12 cellular contexts compared by ENCODE assay signal in the genomic region with DNA sequence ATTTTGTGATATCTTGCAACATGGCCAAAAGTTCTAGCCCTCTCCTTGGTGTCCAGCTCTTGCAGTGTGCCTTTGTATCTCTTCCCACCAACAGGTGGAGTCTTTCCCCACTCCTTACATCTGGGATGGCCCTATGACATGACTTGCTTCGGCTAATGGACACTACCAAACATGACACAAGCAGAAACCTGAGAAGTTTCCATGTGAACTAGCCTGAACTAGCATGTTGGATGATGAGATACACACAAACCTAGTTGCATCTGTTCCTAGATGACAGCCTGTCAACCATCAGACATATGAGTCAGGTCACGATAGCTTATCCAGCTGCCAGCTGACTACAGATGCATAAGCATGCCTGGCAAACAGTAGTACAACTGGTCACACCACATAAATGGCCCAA.
DNase-seq lines count a peak whose midpoint lies in the region; ATAC-seq and TF ChIP-seq lines count a peak whose summit lies in the region.
"Had no signal": no experiment of that assay in that cellular context is flagged by ENCODE, and none has a peak within 500 bp of the region (broad histone marks: within the 10 kb centered on the region; RNA-seq: fewer than 3 reads in every experiment).

No MANE protein-coding gene starts in this region.

- no peak overlapping the region for H3K4me3 Mint-ChIP-seq in activated naive CD8-positive, alpha-beta T cell treated with anti-CD3 and anti-CD28 coated beads, Interleukin-2, amount 50 U/mL, for 24 hours
- H3K4me3 Mint-ChIP-seq: naive B cell had no signal

- H3K27ac ChIP-seq in HEK293 (ENCODE audit: extremely low read depth, low read depth, low read length) (no peak overlapping the region), VCaP (no peak overlapping the region)

- H3K27ac Mint-ChIP-seq in activated naive CD4-positive, alpha-beta T cell treated with anti-CD3 and anti-CD28 coated beads, Interleukin-2, amount 50 U/mL, for 72 hours: no peak overlapping the region
- no peak overlapping the region for H3K27ac Mint-ChIP-seq in activated naive CD8-positive, alpha-beta T cell treated with anti-CD3 and anti-CD28 coated beads, Interleukin-2, amount 50 U/mL, for 24 hours
- H3K27ac Mint-ChIP-seq: naive B cell had no signal

- H3K9me3 Mint-ChIP-seq in activated naive CD4-positive, alpha-beta T cell treated with anti-CD3 and anti-CD28 coated beads, Interleukin-2, amount 50 U/mL, for 72 hours: no peaks in the 10 kb centered on the region
- no peaks in the 10 kb centered on the region for H3K9me3 Mint-ChIP-seq in activated naive CD8-positive, alpha-beta T cell treated with anti-CD3 and anti-CD28 coated beads, Interleukin-2, amount 50 U/mL, for 24 hours

- no peak overlapping the region for H3K4me3 ChIP-seq in HEK293 (ENCODE audit: low read depth, low read length)

- peak; percentile 13 for DNase-seq in AG20443 (ENCODE audit: low spot score)
- peak; percentile 50 for DNase-seq in kidney tubule cell (ENCODE audit: low spot score)
- no peak for DNase-seq in activated naive CD4-positive, alpha-beta T cell treated with anti-CD3 and anti-CD28 coated beads, Interleukin-2, amount 50 U/mL, for 72 hours (ENCODE audit: low spot score in 2 of 2)
- no peak for DNase-seq in sciatic nerve (ENCODE audit: low spot score)
- DNase-seq in activated naive CD8-positive, alpha-beta T cell treated with anti-CD3 and anti-CD28 coated beads, Interleukin-2, amount 50 U/mL, for 24 hours: no peak
- DNase-seq: activated naive CD4-positive, alpha-beta T cell treated with Interleukin-2 at 50 U/mL for 16 hours; erythroblast; naive B cell; T-helper 9 cell had no signal

- ATAC-seq in GM19324 (IDR thresholded peaks at IDR 0.05; ENCODE audit: low FRiP score, unreplicated experiment) (no peak), sciatic nerve (no peak)
- ATAC-seq in activated naive CD4-positive, alpha-beta T cell treated with anti-CD3 and anti-CD28 coated beads, Interleukin-2, amount 50 U/mL, for 72 hours: no peak
- no peak for ATAC-seq in activated naive CD8-positive, alpha-beta T cell treated with anti-CD3 and anti-CD28 coated beads, Interleukin-2, amount 50 U/mL, for 24 hours

- H3K36me3 Mint-ChIP-seq in activated naive CD4-positive, alpha-beta T cell treated with anti-CD3 and anti-CD28 coated beads, Interleukin-2, amount 50 U/mL, for 72 hours: no peaks in the 10 kb centered on the region
- no peaks in the 10 kb centered on the region for H3K36me3 Mint-ChIP-seq in activated naive CD8-positive, alpha-beta T cell treated with anti-CD3 and anti-CD28 coated beads, Interleukin-2, amount 50 U/mL, for 24 hours (ENCODE audit: low read depth)
- H3K36me3 Mint-ChIP-seq: naive B cell had no signal

- no peaks in the 10 kb centered on the region for H3K9me3 ChIP-seq in HEK293 (ENCODE audit: control insufficient read depth, insufficient read depth, low read depth, low read length)

- intact Hi-C loops in sciatic nerve (cut with DNase I): no loop called here

- no peaks in the 10 kb centered on the region for H3K27me3 Mint-ChIP-seq in activated naive CD8-positive, alpha-beta T cell treated with anti-CD3 and anti-CD28 coated beads, Interleukin-2, amount 50 U/mL, for 24 hours

- TF ChIP-seq CTCF in HEK293 (tag by site-specific recombination; IDR thresholded peaks at IDR 0.05) (no peak), VCaP (conservative IDR thresholded peaks at IDR 0.05) (peak; percentile 64)

- no peaks in the 10 kb centered on the region for H3K36me3 ChIP-seq in HEK293 (ENCODE audit: control insufficient read depth in 2 of 2, insufficient read depth in 1 of 2, low read length in 2 of 2)

- no peaks in the 10 kb centered on the region for H3K4me1 Mint-ChIP-seq in activated naive CD8-positive, alpha-beta T cell treated with anti-CD3 and anti-CD28 coated beads, Interleukin-2, amount 50 U/mL, for 24 hours
- H3K4me1 Mint-ChIP-seq: naive B cell had no signal

- POLR2A ChIA-PET in HEK293 (lab: Yijun Ruan, JAX): no interaction called here

- no peaks in the 10 kb centered on the region for H3K4me1 ChIP-seq in HEK293 (ENCODE audit: control insufficient read depth, insufficient read depth, low read length)

- CTCF ChIA-PET in HEK293 (lab: Yijun Ruan, JAX): interaction anchor here (0.5 to 2.0 kb wide), 24 partner anchors 8 to 868 kb away, joined by 3 to 20 read pairs (median 3); no protein-coding TSS in a partner anchor

TF ChIP-seq in HEK293, 187 proteins besides CTCF, POLR2A, EP300 and RAD21:
- TF ChIP-seq ZNF654 (tag by site-specific recombination; IDR thresholded peaks at IDR 0.05; ENCODE audit: low read depth) (peak; percentile 26; the same call in 1 of the 2 replicates), TRIM28 (IDR thresholded peaks at IDR 0.05; ENCODE audit: borderline replicate concordance, low read length) (peak; percentile 43), ZNF391 (tag by site-specific recombination; IDR thresholded peaks at IDR 0.05; ENCODE audit: borderline replicate concordance, low read depth) (no peak)

Comparison
In these comparisons a context has a peak if more than half of its experiments do, and no peak if none do; other contexts are left out.
1. DNase-seq: peak in AG20443 (single experiment) and kidney tubule cell (single experiment); none in activated naive CD4-positive, alpha-beta T cell treated with anti-CD3 and anti-CD28 coated beads, Interleukin-2, amount 50 U/mL, for 72 hours (0 of 2), sciatic nerve (single experiment) and activated naive CD8-positive, alpha-beta T cell treated with anti-CD3 and anti-CD28 coated beads, Interleukin-2, amount 50 U/mL, for 24 hours (single experiment).